In genomic region chr16:82888616-82889015, GRCh38 we compare ENCODE assay signal across 1 cellular context.
TF ChIP-seq lines count a peak whose summit lies in the region.

No MANE protein-coding gene starts in this region.

TF ChIP-seq in HEK293, 187 proteins besides CTCF, POLR2A, EP300 and RAD21 (continued from another document):
- TF ChIP-seq ZNF354C (tag by site-specific recombination; IDR thresholded peaks at IDR 0.05; ENCODE audit: borderline replicate concordance, low read depth) (no peak), PRDM2 (tag by site-specific recombination; IDR thresholded peaks at IDR 0.05; ENCODE audit: borderline replicate concordance) (no peak), ZBTB48 (tag by site-specific recombination; IDR thresholded peaks at IDR 0.05) (no peak), ZNF558 (tag by site-specific recombination; IDR thresholded peaks at IDR 0.05) (no peak), ZNF169 (tag by site-specific recombination; IDR thresholded peaks at IDR 0.05) (no peak), ZNF449 (tag by site-specific recombination; IDR thresholded peaks at IDR 0.05) (no peak), KLF8 (tag by site-specific recombination; IDR thresholded peaks at IDR 0.05) (no peak)
